Comparison of ENCODE assay signal across 8 cellular contexts in the genomic region with DNA sequence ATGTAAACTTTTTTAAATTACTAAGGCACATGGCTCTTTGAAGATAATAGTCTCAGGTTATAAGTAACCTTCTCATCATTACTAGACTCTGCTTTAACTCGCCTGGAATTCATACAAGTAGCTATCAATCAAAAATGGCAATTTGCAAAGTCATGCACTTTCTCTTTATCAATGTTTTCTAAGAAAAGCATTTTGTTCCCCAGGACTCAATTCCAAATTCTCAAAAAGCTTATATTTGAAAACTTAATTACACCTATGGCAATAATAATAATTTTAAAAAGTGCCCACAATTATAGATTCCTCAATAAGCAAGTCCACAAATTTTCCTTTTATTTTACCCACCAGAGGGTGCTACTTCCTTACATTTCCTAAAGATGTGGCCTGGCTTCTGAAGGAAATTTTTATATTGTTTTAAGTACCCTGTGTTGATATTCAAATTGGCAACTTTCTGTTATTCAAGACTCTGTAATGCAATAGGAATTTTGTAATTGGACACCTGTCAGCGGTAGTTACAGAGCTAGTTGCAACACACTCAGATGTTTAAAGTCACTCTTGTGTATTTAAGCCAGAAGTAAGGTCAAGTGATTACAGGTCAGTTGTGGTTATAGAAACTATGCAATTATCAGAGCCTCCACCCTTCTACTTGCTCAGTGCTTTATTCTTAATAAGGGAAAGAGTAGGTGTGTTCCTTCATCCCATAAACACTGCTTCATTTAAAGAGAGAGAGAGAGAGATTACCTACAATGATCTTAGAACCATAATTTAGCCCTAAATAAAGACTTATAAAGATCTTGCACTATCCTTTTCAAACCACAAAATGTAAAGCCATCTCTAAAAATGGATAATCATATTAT. TPM values are rescaled to one million over a fixed set of nuclear protein-coding genes. Genes with fewer than 3 reads are reported as not detected.
DNase-seq lines count a peak whose midpoint lies in the region; ATAC-seq, FAIRE-seq and TF ChIP-seq lines count a peak whose summit lies in the region.

No MANE protein-coding gene starts in this region.

- no peak overlapping the region for H3K27ac Mint-ChIP-seq in astrocyte (ENCODE audit: unreplicated experiment)

- H3K27ac ChIP-seq in astrocyte (ENCODE audit: low read depth, low read length), result no peak overlapping the region
- H3K27ac ChIP-seq in thoracic aorta, result no peak overlapping the region

- peak; percentile 49 for TF ChIP-seq CTCF in BJ (IDR thresholded peaks at IDR 0.05; ENCODE audit: insufficient read depth, low read depth, low read length)
- peak; percentile 52 for TF ChIP-seq CTCF in astrocyte (IDR thresholded peaks at IDR 0.05; ENCODE audit: insufficient read depth, low read depth, low read length)
- TF ChIP-seq CTCF in thoracic aorta (IDR thresholded peaks at IDR 0.05), result peak; percentile 45

- H4K20me1 ChIP-seq in astrocyte (ENCODE audit: insufficient read depth, low read length), result no peaks in the 10 kb centered on the region

- no peak overlapping the region for H3K4me3 Mint-ChIP-seq in astrocyte (ENCODE audit: unreplicated experiment)

- H3K4me1 Mint-ChIP-seq in astrocyte (ENCODE audit: low read depth, unreplicated experiment), result peaks cover 5% of the 10 kb centered on the region

- POLR2A ChIA-PET in BJ (lab: Charles Lee), result no interaction called here

- DNase-seq in BJ (ENCODE audit: low read depth), result peak; percentile 59
- DNase-seq in H4 (ENCODE audit: low spot score), result peak; percentile 94
- DNase-seq in NCI-H2171 (lab: John Stamatoyannopoulos, UW), result peak; percentile 8
- DNase-seq in astrocyte (ENCODE audit: low read depth), result peak; percentile 94
- DNase-seq in iPS-NIHi11 (ENCODE audit: low spot score), result peak; percentile 40
- no peak for DNase-seq in thoracic aorta (ENCODE audit: low spot score)

- CTCF ChIA-PET in BJ (lab: Yijun Ruan, JAX), result interaction anchor here (0.9 to 2.6 kb wide), 11 partner anchors 9 to 135 kb away, joined by 3 to 21 read pairs (median 5); no protein-coding TSS in a partner anchor

- no peaks in the 10 kb centered on the region for H3K27me3 Mint-ChIP-seq in astrocyte (ENCODE audit: low read depth, unreplicated experiment)

- H3K4me1 ChIP-seq in astrocyte (ENCODE audit: insufficient read depth, low read length), result no peaks in the 10 kb centered on the region
- peaks cover 0 to 7% of the 10 kb centered on the region in 2 donors for H3K4me1 ChIP-seq in thoracic aorta (ENCODE audit: control insufficient read depth in 1 of 2, low read depth in 2 of 2)

- H2AFZ ChIP-seq in astrocyte (ENCODE audit: low read depth, low read length), result no peak overlapping the region

- H3K9me3 ChIP-seq in astrocyte (ENCODE audit: insufficient read depth, low read depth, low read length), result no peaks in the 10 kb centered on the region
- no peaks in the 10 kb centered on the region for H3K9me3 ChIP-seq in thoracic aorta

- H3K9ac ChIP-seq in astrocyte (ENCODE audit: low read length), result no peak overlapping the region

- H3K27me3 ChIP-seq in BJ (ENCODE audit: control insufficient read depth, insufficient read depth, low read length) (no peaks in the 10 kb centered on the region), astrocyte (ENCODE audit: insufficient read depth, low read length) (no peaks in the 10 kb centered on the region), thoracic aorta (replicated peaks; ENCODE audit: insufficient read depth) (no peaks in the 10 kb centered on the region)

- H3K36me3 Mint-ChIP-seq in astrocyte (ENCODE audit: low read depth, unreplicated experiment), result no peaks in the 10 kb centered on the region

- H3K4me3 ChIP-seq in BJ (ENCODE audit: low read depth, low read length) (no peak overlapping the region), astrocyte (ENCODE audit: insufficient read depth, low read depth, low read length) (no peak overlapping the region), thoracic aorta (no peak overlapping the region)

- peaks cover 2% of the 10 kb centered on the region for H3K9me3 Mint-ChIP-seq in astrocyte (ENCODE audit: unreplicated experiment)

- peak; percentile 98 for ATAC-seq in thoracic aorta (ENCODE audit: insufficient number of reproducible peaks, low FRiP score, low read depth)
- ATAC-seq in HG03159 (IDR thresholded peaks at IDR 0.05; ENCODE audit: unreplicated experiment), result no peak
- ATAC-seq in HG02678 (IDR thresholded peaks at IDR 0.05; ENCODE audit: unreplicated experiment), result no peak

- H3K36me3 ChIP-seq in BJ (ENCODE audit: control insufficient read depth, insufficient read depth, low read length) (no peaks in the 10 kb centered on the region), astrocyte (ENCODE audit: insufficient read depth, low read length) (no peaks in the 10 kb centered on the region), thoracic aorta (no peaks in the 10 kb centered on the region)

- no peaks in the 10 kb centered on the region for H3K79me2 ChIP-seq in astrocyte (ENCODE audit: insufficient read depth, low read length)

- FAIRE-seq in astrocyte (lab: Jason Lieb, UNC), result no peak

- H3K4me2 ChIP-seq in astrocyte (ENCODE audit: low read length), result peak overlapping the region; percentile 15

RNA-seq across cellular contexts. Expression of a gene that starts 47.1 kb away (rescaled TPM):
- not detected in 2 replicates for polyA plus RNA-seq in BJ (2011; rRNA removed)
- polyA minus RNA-seq in BJ (2011; rRNA and poly(A)+ RNA removed), result not detected in 2 replicates
- 0.37 TPM in 1 of 2 replicates, not detected in the other for total RNA-seq in H4 (2014; rRNA removed; shearing (Covaris generic))
- not detected in 2 replicates for total RNA-seq in astrocyte
- total RNA-seq in thoracic aorta, result not detected

RNA-seq across cellular contexts. Expression of a gene that starts 49.1 kb away (rescaled TPM):
- polyA plus RNA-seq in BJ (2011; rRNA removed), result 4.0 and 6.6 TPM in 2 replicates
- polyA minus RNA-seq in BJ (2011; rRNA and poly(A)+ RNA removed), result 4.4 and 5.9 TPM in 2 replicates
- 7.9 and 12.8 TPM in 2 replicates for total RNA-seq in H4 (2014; rRNA removed; shearing (Covaris generic))
- total RNA-seq in astrocyte (34.3 and 36.0 TPM in 2 replicates), thoracic aorta (10 to 100 TPM; 37.2 to 43.5 TPM)
